Comparison of ENCODE assay signal across 16 cellular contexts in the genomic region with DNA sequence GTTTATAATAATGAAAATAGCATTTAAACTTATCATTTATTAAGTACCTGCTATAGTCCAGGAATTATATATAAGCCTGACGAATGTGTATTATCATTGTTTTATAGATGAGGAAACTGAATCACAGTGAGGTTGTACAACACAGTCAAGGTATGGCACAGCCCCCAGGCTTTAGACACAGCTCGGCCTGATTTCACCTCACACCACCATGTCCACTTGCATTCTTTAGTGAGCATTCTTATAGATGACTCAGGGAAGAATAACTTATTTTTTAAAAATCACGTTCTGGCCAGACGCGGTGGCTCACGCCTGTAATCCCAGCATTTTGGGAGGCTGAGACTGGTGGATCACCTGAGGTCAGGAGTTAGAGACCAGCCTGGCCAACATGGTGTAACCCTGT.
DNase-seq lines count a peak whose midpoint lies in the region; ATAC-seq, FAIRE-seq and TF ChIP-seq lines count a peak whose summit lies in the region.
"Had no signal": no experiment of that assay in that cellular context is flagged by ENCODE, and none has a peak within 500 bp of the region (broad histone marks: within the 10 kb centered on the region; RNA-seq: fewer than 3 reads in every experiment).

No MANE protein-coding gene starts in this region.

- H3K27me3 ChIP-seq in astrocyte (ENCODE audit: insufficient read depth, low read length) = no peaks in the 10 kb centered on the region
- H3K27me3 ChIP-seq: BLaER1 treated with 17β-estradiol and CSF1 and Interleukin-3, amounts not matched to agents 10 nM and 100 nM had no signal

- H3K27ac Mint-ChIP-seq in astrocyte (ENCODE audit: unreplicated experiment) = no peak overlapping the region
- H3K27ac Mint-ChIP-seq: CD4-positive, CD25-positive, alpha-beta regulatory T cell; H9 had no signal

- H2AFZ ChIP-seq in astrocyte (ENCODE audit: low read depth, low read length) = no peak overlapping the region

- no peak overlapping the region for H3K4me3 Mint-ChIP-seq in astrocyte (ENCODE audit: unreplicated experiment)
- H3K4me3 Mint-ChIP-seq: CD4-positive, CD25-positive, alpha-beta regulatory T cell; H9 had no signal

- H3K27ac ChIP-seq in astrocyte (ENCODE audit: low read depth, low read length) = no peak overlapping the region
- H3K27ac ChIP-seq: BLaER1 treated with 17β-estradiol and CSF1 and Interleukin-3, amounts not matched to agents 10 nM and 100 nM had no signal

- H3K79me2 ChIP-seq in astrocyte (ENCODE audit: insufficient read depth, low read length) = no peaks in the 10 kb centered on the region

- FAIRE-seq in HTR-8/SVneo (lab: Jason Lieb, UNC) (no peak), astrocyte (lab: Jason Lieb, UNC) (no peak)
- FAIRE-seq: G401.6, GM12891 had no signal

- H3K9me3 ChIP-seq in astrocyte (ENCODE audit: insufficient read depth, low read depth, low read length) = no peaks in the 10 kb centered on the region
- H3K9me3 ChIP-seq: BLaER1 treated with 17β-estradiol and CSF1 and Interleukin-3, amounts not matched to agents 10 nM and 100 nM had no signal

- H3K9ac ChIP-seq in astrocyte (ENCODE audit: low read length) = no peak overlapping the region
- H3K9ac ChIP-seq: BLaER1 treated with 17β-estradiol and CSF1 and Interleukin-3, amounts not matched to agents 10 nM and 100 nM had no signal

- peaks cover 24% of the 10 kb centered on the region for H3K36me3 Mint-ChIP-seq in astrocyte (ENCODE audit: low read depth, unreplicated experiment)
- H3K36me3 Mint-ChIP-seq: CD4-positive, CD25-positive, alpha-beta regulatory T cell had no signal

- H3K4me1 Mint-ChIP-seq in astrocyte (ENCODE audit: low read depth, unreplicated experiment) = no peaks in the 10 kb centered on the region
- H3K4me1 Mint-ChIP-seq: CD4-positive, CD25-positive, alpha-beta regulatory T cell; H9 had no signal

- H3K36me3 ChIP-seq in astrocyte (ENCODE audit: insufficient read depth, low read length) = peaks cover 52% of the 10 kb centered on the region
- H3K36me3 ChIP-seq: BLaER1 treated with 17β-estradiol and CSF1 and Interleukin-3, amounts not matched to agents 10 nM and 100 nM had no signal

- TF ChIP-seq CTCF in astrocyte (IDR thresholded peaks at IDR 0.05; ENCODE audit: insufficient read depth, low read depth, low read length) = no peak

- no peak for ATAC-seq in GM19395 (IDR thresholded peaks at IDR 0.05; ENCODE audit: unreplicated experiment)
- ATAC-seq in HG02852 (IDR thresholded peaks at IDR 0.05; ENCODE audit: unreplicated experiment) = no peak
- ATAC-seq in HG02759 (IDR thresholded peaks at IDR 0.05; ENCODE audit: unreplicated experiment) = no peak

- no peak overlapping the region for H3K4me2 ChIP-seq in astrocyte (ENCODE audit: low read length)
- H3K4me2 ChIP-seq: BLaER1 treated with 17β-estradiol and CSF1 and Interleukin-3, amounts not matched to agents 10 nM and 100 nM had no signal

- no peaks in the 10 kb centered on the region for H4K20me1 ChIP-seq in astrocyte (ENCODE audit: insufficient read depth, low read length)
- H4K20me1 ChIP-seq: BLaER1 treated with 17β-estradiol and CSF1 and Interleukin-3, amounts not matched to agents 10 nM and 100 nM had no signal

- no peaks in the 10 kb centered on the region for H3K9me3 Mint-ChIP-seq in astrocyte (ENCODE audit: unreplicated experiment)

- peaks cover 3% of the 10 kb centered on the region for H3K4me1 ChIP-seq in astrocyte (ENCODE audit: insufficient read depth, low read length)
- H3K4me1 ChIP-seq: BLaER1 treated with 17β-estradiol and CSF1 and Interleukin-3, amounts not matched to agents 10 nM and 100 nM had no signal

- DNase-seq in EH (ENCODE audit: low read depth) (peak; percentile 19), HTR-8/SVneo (ENCODE audit: insufficient read length, low spot score) (peak; percentile 2), astrocyte (ENCODE audit: low read depth) (peak; percentile 5), iris pigment epithelial cell (ENCODE audit: low read depth) (peak; percentile 88)
- DNase-seq: 8988T; ACHN; CD4-positive, CD25-positive, alpha-beta regulatory T cell; DMS53; GOT3; H9 had no signal

- no peaks in the 10 kb centered on the region for H3K27me3 Mint-ChIP-seq in astrocyte (ENCODE audit: low read depth, unreplicated experiment)

- H3K4me3 ChIP-seq in astrocyte (ENCODE audit: insufficient read depth, low read depth, low read length) = no peak overlapping the region
- H3K4me3 ChIP-seq: BLaER1 treated with 17β-estradiol and CSF1 and Interleukin-3, amounts not matched to agents 10 nM and 100 nM had no signal

Comparison
In these comparisons a context has a peak if more than half of its experiments do, and no peak if none do; other contexts are left out.
1. DNase-seq: peak in every context shown above with its lines; median percentile 88 in iris pigment epithelial cell; 19 in EH; 5 in astrocyte; 2 in HTR-8/SVneo.